In genomic region chr16:14043793-14044192, GRCh38 we compare ENCODE assay signal across 15 cellular contexts.
"Had no signal": no experiment of that assay in that cellular context is flagged by ENCODE, and none has a peak within 500 bp of the region (broad histone marks: within the 10 kb centered on the region; RNA-seq: fewer than 3 reads in every experiment).

No MANE protein-coding gene starts in this region.

- H3K9me3 ChIP-seq: ovary had no signal

- H3K36me3 ChIP-seq: brain microvascular endothelial cell, ovary, stomach had no signal

- H3K27me3 ChIP-seq: brain microvascular endothelial cell, ovary, stomach had no signal

- H3K4me1 ChIP-seq: stomach had no signal

- H3K27ac ChIP-seq: brain microvascular endothelial cell, ovary had no signal

- DNase-seq: activated CD4-positive, alpha-beta T cell treated with anti-CD3 and anti-CD28 coated beads, Interleukin-2, amount 50 U/mL, for 4 hours; activated CD4-positive, CD25-positive, alpha-beta regulatory T cell treated with anti-CD3 and anti-CD28 coated beads, Interleukin-2, amount 50 U/mL, for 72 hours; activated naive CD4-positive, alpha-beta T cell treated with anti-CD3 and anti-CD28 coated beads, Interleukin-2, amount 50 U/mL, for 16 hours; activated T-cell treated with anti-CD3 and anti-CD28 coated beads, Interleukin-2, amount 50 U/mL, for 1 hour; amniotic stem cell; brain microvascular endothelial cell; hypothalamus; immature natural killer cell; ovary; stimulated activated CD4-positive, alpha-beta T cell treated with anti-CD3 and anti-CD28 coated beads, Interleukin-4, amount 100 ng/mL, for 4 hours; stomach; T-helper 17 cell; trophoblast cell had no signal

- ATAC-seq: SK-N-SH treated with all-trans-retinoic acid at 6 μM for 48 hours, T-helper 17 cell had no signal

- H3K4me3 ChIP-seq: ovary, skin epidermis, stomach had no signal
